In genomic region chr20:20702330-20703245, GRCh38 we compare ENCODE assay signal across 20 cellular contexts.
"Had no signal": no experiment of that assay in that cellular context is flagged by ENCODE, and none has a peak within 500 bp of the region (broad histone marks: within the 10 kb centered on the region; RNA-seq: fewer than 3 reads in every experiment).

No MANE protein-coding gene starts in this region.

- H3K4me3 Mint-ChIP-seq: activated B cell treated with CpG ODN at 0.5 μM for 24 hours; activated CD4-positive, alpha-beta memory T cell treated with anti-CD3 and anti-CD28 coated beads, Interleukin-2, amount 10 ng/mL, durations not matched to agents 7 days and 5 days; activated T-cell treated with anti-CD3 and anti-CD28 coated beads, Interleukin-2, amount 50 U/mL, for 24 hours; central memory CD8-positive, alpha-beta T cell; memory B cell; neural crest cell had no signal

- H3K36me3 ChIP-seq: ascending aorta, colonic mucosa, left ventricle myocardium inferior, prostate gland, right atrium auricular region, tibial artery had no signal

- H3K4me1 Mint-ChIP-seq: activated CD4-positive, alpha-beta memory T cell treated with anti-CD3 and anti-CD28 coated beads, Interleukin-2, amount 10 ng/mL, durations not matched to agents 7 days and 5 days; neural crest cell had no signal

- H3K27me3 ChIP-seq: ascending aorta, colonic mucosa, right atrium auricular region, tibial artery had no signal

- H3K9me3 ChIP-seq: ascending aorta, colonic mucosa, prostate gland, right atrium auricular region, tibial artery had no signal

- H3K4me3 ChIP-seq: ascending aorta, colonic mucosa, left ventricle myocardium inferior, prostate gland, right atrium auricular region, tibial artery had no signal

- H3K27ac Mint-ChIP-seq: activated B cell treated with CpG ODN at 0.5 μM for 24 hours; activated CD4-positive, alpha-beta memory T cell treated with anti-CD3 and anti-CD28 coated beads, Interleukin-2, amount 10 ng/mL, durations not matched to agents 7 days and 5 days; activated T-cell treated with anti-CD3 and anti-CD28 coated beads, Interleukin-2, amount 50 U/mL, for 24 hours; activated T-helper 2 cell treated with anti-CD3 and anti-CD28 coated beads, Interferon-gamma antibody, Interleukin-2, Interleukin-4, amounts not matched to agents 10 μg/mL and 5 μg/mL and 100 μg/mL, durations not matched to agents 14 hours and 24 hours and 36 hours; memory B cell had no signal

- H3K4me1 ChIP-seq: colonic mucosa, prostate gland had no signal

- H3K27me3 Mint-ChIP-seq: activated B cell treated with CpG ODN at 0.5 μM for 24 hours; activated CD4-positive, alpha-beta memory T cell treated with anti-CD3 and anti-CD28 coated beads, Interleukin-2, amount 10 ng/mL, durations not matched to agents 7 days and 5 days; activated T-cell treated with anti-CD3 and anti-CD28 coated beads, Interleukin-2, amount 50 U/mL, for 24 hours; central memory CD8-positive, alpha-beta T cell; memory B cell; naive B cell had no signal

- H3K27ac ChIP-seq: ascending aorta, colonic mucosa, left ventricle myocardium inferior, prostate gland, right atrium auricular region, tibial artery had no signal

- DNase-seq: activated B cell treated with CpG ODN at 0.5 μM for 24 hours; activated CD4-positive, alpha-beta memory T cell treated with anti-CD3 and anti-CD28 coated beads, Interleukin-2, amount 10 ng/mL, durations not matched to agents 7 days and 5 days; activated CD4-positive, alpha-beta T cell treated with anti-CD3 and anti-CD28 coated beads for 4 hours; activated naive CD4-positive, alpha-beta T cell treated with Interleukin-2 at 50 U/mL for 16 hours; activated T-cell treated with anti-CD3 and anti-CD28 coated beads, Interleukin-2, amount 50 U/mL, for 24 hours; colonic mucosa; foreskin melanocyte; head of caudate nucleus; left ventricle myocardium inferior; naive B cell; stimulated activated CD4-positive, alpha-beta T cell treated with anti-CD3 and anti-CD28 coated beads, Interleukin-2, amount 100 ng/mL, for 24 hours; stimulated activated naive CD4-positive, alpha-beta T cell treated with Interleukin-2 at 50 U/mL for 16 hours; tibial artery had no signal

- H3K9me3 Mint-ChIP-seq: activated CD4-positive, alpha-beta memory T cell treated with anti-CD3 and anti-CD28 coated beads, Interleukin-2, amount 10 ng/mL, durations not matched to agents 7 days and 5 days; activated T-helper 2 cell treated with anti-CD3 and anti-CD28 coated beads, Interferon-gamma antibody, Interleukin-2, Interleukin-4, amounts not matched to agents 10 μg/mL and 5 μg/mL and 100 μg/mL, durations not matched to agents 14 hours and 24 hours and 36 hours; central memory CD8-positive, alpha-beta T cell; memory B cell; naive B cell; neural crest cell had no signal
